In genomic region chr4:54384563-54384962, GRCh38 we compare ENCODE assay signal across 8 cellular contexts.
DNase-seq lines count a peak whose midpoint lies in the region; ATAC-seq and TF ChIP-seq lines count a peak whose summit lies in the region.

No MANE protein-coding gene starts in this region.

- H3K27ac Mint-ChIP-seq in Calu3 (ENCODE audit: unreplicated experiment) = no peak overlapping the region
- peak overlapping the region in 1 of 2 donors; percentile 30 for H3K27ac Mint-ChIP-seq in stimulated activated naive CD8-positive, alpha-beta T cell treated with anti-CD3 and anti-CD28 coated beads, Interleukin-15, amount 100 ng/mL, for 72 hours

- CTCF ChIA-PET in Calu3 (lab: Charles Lee) = no interaction called here

- ATAC-seq in SK-N-SH treated with all-trans-retinoic acid at 6 μM for 48 hours (peak; percentile 98), HG03469 (IDR thresholded peaks at IDR 0.05; ENCODE audit: unreplicated experiment) (no peak)
- peak; percentile 52 for ATAC-seq in stimulated activated naive CD8-positive, alpha-beta T cell treated with anti-CD3 and anti-CD28 coated beads, Interleukin-15, amount 100 ng/mL, for 72 hours

- peaks cover 42% of the 10 kb centered on the region for H3K27me3 Mint-ChIP-seq in Calu3 (ENCODE audit: unreplicated experiment)
- H3K27me3 Mint-ChIP-seq in stimulated activated naive CD8-positive, alpha-beta T cell treated with anti-CD3 and anti-CD28 coated beads, Interleukin-15, amount 100 ng/mL, for 72 hours = peaks cover 20% of the 10 kb centered on the region

- TF ChIP-seq CTCF in Calu3 (IDR thresholded peaks at IDR 0.05; ENCODE audit: unreplicated experiment) = no peak

- BruUV-seq in Calu3 (replicated peaks; lab: Mats Ljungman, UMichigan) = no TSS peak

- peak; percentile 15 for DNase-seq in Calu3
- peak; percentile 37 for DNase-seq in HT-29 (ENCODE audit: low spot score)
- DNase-seq in foreskin melanocyte = peak; percentile 70
- no peak for DNase-seq in stimulated activated naive CD8-positive, alpha-beta T cell treated with anti-CD3 and anti-CD28 coated beads, Interleukin-15, amount 100 ng/mL, for 72 hours
- DNase-seq in GM19240 (ENCODE audit: insufficient read length, low spot score) = no peak
- no peak for DNase-seq in activated T-cell treated with anti-CD3 and anti-CD28 coated beads for 4 hours

- no peaks in the 10 kb centered on the region for H3K4me1 Mint-ChIP-seq in Calu3 (ENCODE audit: low read depth, unreplicated experiment)
- no peaks in the 10 kb centered on the region for H3K4me1 Mint-ChIP-seq in stimulated activated naive CD8-positive, alpha-beta T cell treated with anti-CD3 and anti-CD28 coated beads, Interleukin-15, amount 100 ng/mL, for 72 hours

- H3K36me3 Mint-ChIP-seq in Calu3 (ENCODE audit: insufficient read depth, unreplicated experiment) = no peaks in the 10 kb centered on the region

- intact Hi-C loops in Calu3 (cut with micrococcal nuclease; ENCODE audit: unreplicated experiment) = loop anchor here (2.0 kb wide), 1 partner anchor 56 kb away; no protein-coding TSS in a partner anchor

- no peaks in the 10 kb centered on the region for H3K9me3 Mint-ChIP-seq in Calu3 (ENCODE audit: low read depth, unreplicated experiment)
- H3K9me3 Mint-ChIP-seq in stimulated activated naive CD8-positive, alpha-beta T cell treated with anti-CD3 and anti-CD28 coated beads, Interleukin-15, amount 100 ng/mL, for 72 hours = peaks cover 0 to 7% of the 10 kb centered on the region in 2 donors

- H3K4me3 Mint-ChIP-seq in Calu3 (ENCODE audit: low read depth, unreplicated experiment) = no peak overlapping the region
- H3K4me3 Mint-ChIP-seq in stimulated activated naive CD8-positive, alpha-beta T cell treated with anti-CD3 and anti-CD28 coated beads, Interleukin-15, amount 100 ng/mL, for 72 hours = no peak overlapping the region

TF ChIP-seq in SK-N-SH treated with all-trans-retinoic acid at 6 μM for 48 hours, 23 proteins besides CTCF, POLR2A, EP300 and RAD21:
- TF ChIP-seq ZNF8 (CRISPR knock-in tag; IDR thresholded peaks at IDR 0.05) = no peak
- no peak for TF ChIP-seq ESRRG (CRISPR knock-in tag; IDR thresholded peaks at IDR 0.05)
- no peak for TF ChIP-seq BACH2 (CRISPR knock-in tag; IDR thresholded peaks at IDR 0.05; ENCODE audit: borderline replicate concordance)
- TF ChIP-seq ARNTL (CRISPR knock-in tag; IDR thresholded peaks at IDR 0.05; ENCODE audit: borderline replicate concordance, low read depth) = no peak
- no peak for TF ChIP-seq GLIS3 (CRISPR knock-in tag; IDR thresholded peaks at IDR 0.05)
- TF ChIP-seq TOX (CRISPR knock-in tag; IDR thresholded peaks at IDR 0.05; ENCODE audit: borderline replicate concordance) = no peak
- TF ChIP-seq SNAI2 (CRISPR knock-in tag; IDR thresholded peaks at IDR 0.05) = no peak
- no peak for TF ChIP-seq RARB (CRISPR knock-in tag; IDR thresholded peaks at IDR 0.05)
- TF ChIP-seq PATZ1 (CRISPR knock-in tag; IDR thresholded peaks at IDR 0.05; ENCODE audit: borderline replicate concordance) = no peak
- TF ChIP-seq ZFP3 (CRISPR knock-in tag; IDR thresholded peaks at IDR 0.05) = no peak
- no peak for TF ChIP-seq POU6F1 (CRISPR knock-in tag; IDR thresholded peaks at IDR 0.05; ENCODE audit: borderline replicate concordance, low read depth)
- no peak for TF ChIP-seq PPARA (CRISPR knock-in tag; IDR thresholded peaks at IDR 0.05; ENCODE audit: borderline replicate concordance)
- no peak for TF ChIP-seq TSHZ2 (CRISPR knock-in tag; IDR thresholded peaks at IDR 0.05)

Comparison
In these comparisons a context has a peak if more than half of its experiments do, and no peak if none do; other contexts are left out.
1. DNase-seq: peak in Calu3 (single experiment), HT-29 (single experiment) and foreskin melanocyte (single experiment); none in stimulated activated naive CD8-positive, alpha-beta T cell treated with anti-CD3 and anti-CD28 coated beads, Interleukin-15, amount 100 ng/mL, for 72 hours (0 of 2), GM19240 (single experiment) and activated T-cell treated with anti-CD3 and anti-CD28 coated beads for 4 hours (single experiment).